In genomic region chr10:99551158-99551557, GRCh38 we compare ENCODE assay signal across 11 cellular contexts. TPM values are rescaled to one million over a fixed set of nuclear protein-coding genes. Genes with fewer than 3 reads are reported as not detected.
DNase-seq lines count a peak whose midpoint lies in the region; ATAC-seq and TF ChIP-seq lines count a peak whose summit lies in the region.
"Had no signal": no experiment of that assay in that cellular context is flagged by ENCODE, and none has a peak within 500 bp of the region (broad histone marks: within the 10 kb centered on the region; RNA-seq: fewer than 3 reads in every experiment).

No MANE protein-coding gene starts in this region.

- no peak overlapping the region for H3K4me2 ChIP-seq in fibroblast of lung (ENCODE audit: extremely low read depth, insufficient read depth, low read length)

- H3K9ac ChIP-seq in fibroblast of lung (ENCODE audit: insufficient read depth, low read length): no peak overlapping the region

- H3K27me3 ChIP-seq in fibroblast of lung (ENCODE audit: control insufficient read depth, insufficient read depth, low read length) (peaks cover 14% of the 10 kb centered on the region), right atrium auricular region (no peaks in the 10 kb centered on the region)
- peaks cover 4% of the 10 kb centered on the region for H3K27me3 ChIP-seq in effector memory CD4-positive, alpha-beta T cell (replicated peaks; ENCODE audit: control insufficient read depth, insufficient read depth, low read length, poor library complexity, severe bottlenecking)
- peaks cover under 1% of the 10 kb centered on the region for H3K27me3 ChIP-seq in CD8-positive, alpha-beta T cell (ENCODE audit: insufficient read depth, low read length)

- no peak overlapping the region for H2AFZ ChIP-seq in fibroblast of lung (ENCODE audit: low read length)

- H3K4me3 ChIP-seq in AG09309 (ENCODE audit: control insufficient read depth, low read depth, low read length) (no peak overlapping the region), fibroblast of lung (replicated peaks in 1 of 4; ENCODE audit: control extremely low read depth in 1 of 4, insufficient read depth in 1 of 4, low read depth in 3 of 4, low read length in 4 of 4) (no peak overlapping the region), right atrium auricular region (no peak overlapping the region)
- no peak overlapping the region for H3K4me3 ChIP-seq in effector memory CD4-positive, alpha-beta T cell (ENCODE audit: insufficient read depth, low read depth, low read length, poor library complexity, severe bottlenecking)
- no peak overlapping the region for H3K4me3 ChIP-seq in CD8-positive, alpha-beta T cell (ENCODE audit: low read depth, low read length)
- H3K4me3 ChIP-seq: skin epidermis, tibial artery had no signal

- TF ChIP-seq CTCF in AG09309 (IDR thresholded peaks at IDR 0.05; ENCODE audit: control insufficient read depth, insufficient read depth, low read depth, low read length, missing control alignments): no peak
- TF ChIP-seq CTCF in fibroblast of lung (conservative IDR thresholded peaks at IDR 0.05 in 1 of 2, IDR thresholded peaks at IDR 0.05 in 1 of 2; ENCODE audit: low read depth in 1 of 2, low read length in 2 of 2): no peak
- no peak for TF ChIP-seq CTCF in right atrium auricular region (IDR thresholded peaks at IDR 0.05)
- TF ChIP-seq CTCF in CD8-positive, alpha-beta T cell (IDR thresholded peaks at IDR 0.05): no peak

- no peaks in the 10 kb centered on the region for H3K79me2 ChIP-seq in fibroblast of lung (ENCODE audit: control insufficient read depth, insufficient read depth, low read length)

- intact Hi-C loops in CD8-positive, alpha-beta T cell (cut with DNase I, micrococcal nuclease): no loop called here

- ATAC-seq in HG03432 (IDR thresholded peaks at IDR 0.05; ENCODE audit: unreplicated experiment) (peak; percentile 31), GM18868 (IDR thresholded peaks at IDR 0.05; ENCODE audit: unreplicated experiment) (no peak)
- no peak for ATAC-seq in CD8-positive, alpha-beta T cell

- H4K20me1 ChIP-seq in fibroblast of lung (ENCODE audit: control insufficient read depth, extremely low read depth, insufficient read depth, low read length): no peaks in the 10 kb centered on the region

- H3K9me3 ChIP-seq in fibroblast of lung (ENCODE audit: control insufficient read depth, insufficient read depth, low read depth, low read length) (no peaks in the 10 kb centered on the region), right atrium auricular region (no peaks in the 10 kb centered on the region)
- no peaks in the 10 kb centered on the region for H3K9me3 ChIP-seq in effector memory CD4-positive, alpha-beta T cell (ENCODE audit: control insufficient read depth, low read length)
- no peaks in the 10 kb centered on the region for H3K9me3 ChIP-seq in CD8-positive, alpha-beta T cell (ENCODE audit: low read length)
- H3K9me3 ChIP-seq: tibial artery had no signal

- peaks cover 40% of the 10 kb centered on the region for H3K27me3 Mint-ChIP-seq in CD8-positive, alpha-beta T cell (ENCODE audit: low read depth)

- H3K27ac ChIP-seq in fibroblast of lung (ENCODE audit: insufficient read depth, low read length) (no peak overlapping the region), right atrium auricular region (no peak overlapping the region)
- H3K27ac ChIP-seq in effector memory CD4-positive, alpha-beta T cell (ENCODE audit: insufficient read depth, low read length, poor library complexity, severe bottlenecking): no peak overlapping the region
- H3K27ac ChIP-seq in CD8-positive, alpha-beta T cell (ENCODE audit: low read depth, low read length): no peak overlapping the region
- H3K27ac ChIP-seq: skin epidermis, tibial artery had no signal

- H3K4me1 ChIP-seq in fibroblast of lung (ENCODE audit: control insufficient read depth, extremely low read depth, insufficient read depth, low read length): no peaks in the 10 kb centered on the region
- H3K4me1 ChIP-seq in effector memory CD4-positive, alpha-beta T cell (ENCODE audit: control insufficient read depth, insufficient read depth, low read length, poor library complexity, severe bottlenecking): no peaks in the 10 kb centered on the region
- no peaks in the 10 kb centered on the region for H3K4me1 ChIP-seq in right atrium auricular region
- H3K4me1 ChIP-seq in CD8-positive, alpha-beta T cell (ENCODE audit: insufficient read depth, low read length): no peaks in the 10 kb centered on the region
- H3K4me1 ChIP-seq: tibial artery had no signal

- DNase-seq in AG09309 (ENCODE audit: low read depth) (peak; percentile 54), NCI-H774 (lab: John Stamatoyannopoulos, UW) (peak; percentile 26), fibroblast of lung (ENCODE audit: low read depth in 2 of 2) (peak; percentile 38 to 57), right atrium auricular region (ENCODE audit: low spot score) (no peak)
- no peak for DNase-seq in effector memory CD4-positive, alpha-beta T cell
- DNase-seq in CD8-positive, alpha-beta T cell: no peak
- DNase-seq: activated naive CD8-positive, alpha-beta T cell treated with anti-CD3 and anti-CD28 coated beads, Interleukin-2, amount 10 ng/mL, durations not matched to agents 7 days and 5 days; tibial artery had no signal

- H3K4me3 Mint-ChIP-seq in CD8-positive, alpha-beta T cell: no peak overlapping the region
- H3K4me3 Mint-ChIP-seq: activated naive CD8-positive, alpha-beta T cell treated with anti-CD3 and anti-CD28 coated beads, Interleukin-2, amount 10 ng/mL, durations not matched to agents 7 days and 5 days had no signal

- H3K36me3 ChIP-seq in fibroblast of lung (ENCODE audit: control insufficient read depth, insufficient read depth, low read length) (no peaks in the 10 kb centered on the region), right atrium auricular region (no peaks in the 10 kb centered on the region)
- H3K36me3 ChIP-seq in effector memory CD4-positive, alpha-beta T cell (ENCODE audit: control insufficient read depth, insufficient read depth, low read length): no peaks in the 10 kb centered on the region
- H3K36me3 ChIP-seq in CD8-positive, alpha-beta T cell (ENCODE audit: insufficient read depth, low read length): no peaks in the 10 kb centered on the region
- H3K36me3 ChIP-seq: tibial artery had no signal

- POLR2A ChIA-PET in CD8-positive, alpha-beta T cell (lab: Charles Lee): no interaction called here

- CTCF ChIA-PET in CD8-positive, alpha-beta T cell (lab: Charles Lee): interaction anchor here (0.8 kb wide), 1 partner anchor 21 kb away, joined by 3 read pairs; no protein-coding TSS in a partner anchor

- H3K36me3 Mint-ChIP-seq in CD8-positive, alpha-beta T cell: no peaks in the 10 kb centered on the region
- H3K36me3 Mint-ChIP-seq: activated naive CD8-positive, alpha-beta T cell treated with anti-CD3 and anti-CD28 coated beads, Interleukin-2, amount 10 ng/mL, durations not matched to agents 7 days and 5 days had no signal

- H3K27ac Mint-ChIP-seq in CD8-positive, alpha-beta T cell: no peak overlapping the region
- H3K27ac Mint-ChIP-seq: activated naive CD8-positive, alpha-beta T cell treated with anti-CD3 and anti-CD28 coated beads, Interleukin-2, amount 10 ng/mL, durations not matched to agents 7 days and 5 days had no signal

- H3K9me3 Mint-ChIP-seq in CD8-positive, alpha-beta T cell: no peaks in the 10 kb centered on the region
- H3K9me3 Mint-ChIP-seq: activated naive CD8-positive, alpha-beta T cell treated with anti-CD3 and anti-CD28 coated beads, Interleukin-2, amount 10 ng/mL, durations not matched to agents 7 days and 5 days had no signal

- H3K4me1 Mint-ChIP-seq in CD8-positive, alpha-beta T cell (ENCODE audit: low read depth): peaks cover 5% of the 10 kb centered on the region

RNA-seq across cellular contexts. Expression of gene NKX2-3, which starts 18.4 kb away (rescaled TPM):
- total RNA-seq in fibroblast of lung (not detected in 2 replicates), right atrium auricular region (not detected)
- not detected in 2 replicates for polyA plus RNA-seq in fibroblast of lung
- not detected in 2 replicates for polyA plus RNA-seq in fibroblast of lung (2012)
- polyA minus RNA-seq in fibroblast of lung (ENCODE audit: low replicate concordance): not detected in 2 replicates
- not detected for total RNA-seq in CD8-positive, alpha-beta T cell
- total RNA-seq: activated naive CD8-positive, alpha-beta T cell treated with anti-CD3 and anti-CD28 coated beads, Interleukin-2, amount 10 ng/mL, durations not matched to agents 7 days and 5 days had no signal

Comparison
In these comparisons a context has a peak if more than half of its experiments do, and no peak if none do; other contexts are left out.
1. DNase-seq: peak in AG09309 (single experiment), NCI-H774 (single experiment) and fibroblast of lung (2 of 2); none in effector memory CD4-positive, alpha-beta T cell (0 of 3), right atrium auricular region (single experiment) and CD8-positive, alpha-beta T cell (0 of 7).